Comparison of ENCODE assay signal across 26 cellular contexts in genomic region chr2:240405654-240406313, GRCh38. TPM values are rescaled to one million over a fixed set of nuclear protein-coding genes. Genes with fewer than 3 reads are reported as not detected.
DNase-seq lines count a peak whose midpoint lies in the region; ATAC-seq and TF ChIP-seq lines count a peak whose summit lies in the region.
"Had no signal": no experiment of that assay in that cellular context is flagged by ENCODE, and none has a peak within 500 bp of the region (broad histone marks: within the 10 kb centered on the region; RNA-seq: fewer than 3 reads in every experiment).

No MANE protein-coding gene starts in this region.

- H3K36me3 Mint-ChIP-seq in H9 (ENCODE audit: insufficient read depth in 1 of 3, low read depth in 3 of 3) = no peaks in the 10 kb centered on the region

- H3K4me1 ChIP-seq in H9 (ENCODE audit: insufficient read depth, low read length) = no peaks in the 10 kb centered on the region
- H3K4me1 ChIP-seq in spleen = no peaks in the 10 kb centered on the region
- H3K4me1 ChIP-seq: A549, adrenal gland, body of pancreas, psoas muscle had no signal

- no peaks in the 10 kb centered on the region for H3K79me1 ChIP-seq in H9 (ENCODE audit: insufficient read depth, low read depth, low read length, poor library complexity, severe bottlenecking)

- H4K20me1 ChIP-seq in H9 (ENCODE audit: control insufficient read depth, insufficient read depth, insufficient read length) = no peaks in the 10 kb centered on the region

- H4K8ac ChIP-seq in H9 (replicated peaks; ENCODE audit: insufficient read length, low read depth, low read length) = no peak overlapping the region

- H3K27ac ChIP-seq in H9 (ENCODE audit: insufficient read length, low read depth, low read length) (no peak overlapping the region), spleen (no peak overlapping the region)
- H3K27ac ChIP-seq: A549, adrenal gland, body of pancreas, epithelial cell of prostate, neutrophil, psoas muscle had no signal

- H3K79me2 ChIP-seq in H9 (ENCODE audit: insufficient read depth, low read length) = no peaks in the 10 kb centered on the region

- H3K27me3 ChIP-seq in H9 (ENCODE audit: insufficient read depth, low read length) = no peaks in the 10 kb centered on the region
- peaks cover 0 to 8% (median 0%) of the 10 kb centered on the region in 7 donors for H3K27me3 ChIP-seq in spleen (replicated peaks in 1 of 7)
- H3K27me3 ChIP-seq: adrenal gland, body of pancreas, neutrophil had no signal

- no peak overlapping the region for H4K5ac ChIP-seq in H9 (ENCODE audit: insufficient read length, low read depth, low read length)

- H2BK5ac ChIP-seq in H9 (ENCODE audit: insufficient read length, low read length) = no peak overlapping the region

- H3K36me3 ChIP-seq in spleen = no peaks in the 10 kb centered on the region
- H3K36me3 ChIP-seq: adrenal gland, neutrophil had no signal

- no peak overlapping the region for H3K9ac ChIP-seq in H9 (ENCODE audit: extremely low read depth, insufficient read length, low read length)

- H2BK12ac ChIP-seq in H9 (ENCODE audit: insufficient read length, low read depth, low read length) = no peak overlapping the region

- no peak overlapping the region for H3K4me3 Mint-ChIP-seq in H9
- H3K4me3 Mint-ChIP-seq: activated naive CD4-positive, alpha-beta T cell treated with anti-CD3 and anti-CD28 coated beads for 36 hours; stimulated activated naive CD8-positive, alpha-beta T cell treated with anti-CD3 and anti-CD28 coated beads, Interleukin-15, Interleukin-2, amounts not matched to agents 100 ng/mL and 50 ng/mL, for 24 hours had no signal

- H3K27me3 Mint-ChIP-seq in H9 (ENCODE audit: low read depth) = peaks cover 2% of the 10 kb centered on the region

- H2BK120ac ChIP-seq in H9 (ENCODE audit: low read depth, low read length, poor library complexity, severe bottlenecking) = no peak overlapping the region

- ATAC-seq in left lobe of liver (no peak), HG03521 (IDR thresholded peaks at IDR 0.05; ENCODE audit: unreplicated experiment) (no peak)
- ATAC-seq: A549, body of pancreas, K562, psoas muscle had no signal

- no peak overlapping the region for H3K4me2 ChIP-seq in H9 (ENCODE audit: insufficient read depth, insufficient read length, low read length)
- H3K4me2 ChIP-seq: A549 had no signal

- H3K9me3 Mint-ChIP-seq in H9 = no peaks in the 10 kb centered on the region
- H3K9me3 Mint-ChIP-seq: activated naive CD4-positive, alpha-beta T cell treated with anti-CD3 and anti-CD28 coated beads for 36 hours; stimulated activated naive CD8-positive, alpha-beta T cell treated with anti-CD3 and anti-CD28 coated beads, Interleukin-15, Interleukin-2, amounts not matched to agents 100 ng/mL and 50 ng/mL, for 24 hours had no signal

- H4K91ac ChIP-seq in H9 (ENCODE audit: insufficient read length, low read depth, low read length) = no peak overlapping the region

- WGBS in H9 (ENCODE audit: extremely low coverage, insufficient read length, low lambda C conversion rate) = no CpG with 5 or more reads among the region's 9 CpGs
- 80 to 91% (median 86%) methylated on average over 8 to 9 of the region's 9 CpGs for WGBS in spleen, 5 donors

- H2BK20ac ChIP-seq in H9 (ENCODE audit: low read depth, low read length, poor library complexity, severe bottlenecking) = no peak overlapping the region

- no peak overlapping the region for H3K23ac ChIP-seq in H9 (ENCODE audit: insufficient read length, low read depth, low read length)

- intact Hi-C loops in spleen (cut with DNase I; ENCODE audit: low total_unique reads) = no loop called here

- H2AK5ac ChIP-seq in H9 (ENCODE audit: insufficient read length, low read length) = no peak overlapping the region

- no peak overlapping the region for H3K18ac ChIP-seq in H9 (ENCODE audit: insufficient read length, low read depth, low read length)

- DNase-seq in activated CD8-positive, alpha-beta memory T cell treated with anti-CD3 and anti-CD28 coated beads, Interleukin-2, amount 50 U/mL, for 48 hours = peak; percentile 39
- no peak for DNase-seq in activated CD8-positive, alpha-beta memory T cell treated with anti-CD3 and anti-CD28 coated beads for 24 hours
- DNase-seq in H9 = peak; percentile 18
- peak; percentile 33 for DNase-seq in left lobe of liver (ENCODE audit: low spot score)
- peak; percentile 52 for DNase-seq in spleen
- no peak for DNase-seq in mucosa of gallbladder (ENCODE audit: low spot score)
- no peak for DNase-seq in NK-92 (lab: John Stamatoyannopoulos, UW; ENCODE audit: unreplicated experiment)
- DNase-seq: activated CD4-positive, alpha-beta T cell treated with anti-CD3 and anti-CD28 coated beads for 1 hour; activated naive CD4-positive, alpha-beta T cell treated with anti-CD3 and anti-CD28 coated beads for 36 hours; COR-L47; DMS79; effector CD4-positive, alpha-beta T cell; GDM1; NCI-H1417 treated with DMSO at 0.1 percent for 48 hours; NCI-H2081 treated with DMSO at 0.1 percent for 48 hours; NCI-H345; NCI-H748 treated with DMSO at 0.1 percent for 48 hours; psoas muscle had no signal

- H2BK15ac ChIP-seq in H9 (ENCODE audit: low read depth, low read length) = no peak overlapping the region

- no peak overlapping the region for H3K4me3 ChIP-seq in spleen
- H3K4me3 ChIP-seq: A549, adrenal gland, body of pancreas, K562, psoas muscle had no signal

- H3K9me3 ChIP-seq in H9 (ENCODE audit: control insufficient read depth, low read depth, low read length) (no peaks in the 10 kb centered on the region), spleen (no peaks in the 10 kb centered on the region)
- H3K9me3 ChIP-seq: A549, adrenal gland, body of pancreas, neutrophil, psoas muscle had no signal

- no peaks in the 10 kb centered on the region; a peak in 1 of 4 replicates for H3K4me1 Mint-ChIP-seq in H9

- H3T11ph ChIP-seq in H9 (ENCODE audit: low read length) = no peak overlapping the region

- H3K56ac ChIP-seq in H9 (ENCODE audit: insufficient read length, low read depth, low read length) = no peak overlapping the region

- H3K23me2 ChIP-seq in H9 (ENCODE audit: insufficient read length, low read depth, low read length, poor library complexity, severe bottlenecking) = no peaks in the 10 kb centered on the region

- no peak overlapping the region for H3K27ac Mint-ChIP-seq in H9
- H3K27ac Mint-ChIP-seq: activated naive CD4-positive, alpha-beta T cell treated with anti-CD3 and anti-CD28 coated beads for 36 hours; stimulated activated naive CD8-positive, alpha-beta T cell treated with anti-CD3 and anti-CD28 coated beads, Interleukin-15, Interleukin-2, amounts not matched to agents 100 ng/mL and 50 ng/mL, for 24 hours had no signal

- H3K4ac ChIP-seq in H9 (ENCODE audit: low read depth, low read length) = no peak overlapping the region

- no peak for TF ChIP-seq POLR2A in spleen (IDR thresholded peaks at IDR 0.05)

- no peak for TF ChIP-seq CTCF in H9 (conservative IDR thresholded peaks at IDR 0.05)
- TF ChIP-seq CTCF in spleen (IDR thresholded peaks at IDR 0.05 in 8 of 11, conservative IDR thresholded peaks at IDR 0.05 in 3 of 11) = no peak

- H3K14ac ChIP-seq in H9 (ENCODE audit: insufficient read depth, low read length) = no peak overlapping the region; the same call in 1 of the 2 replicates

- H2AFZ ChIP-seq in H9 (ENCODE audit: low read length) = no peak overlapping the region

RNA-seq across cellular contexts. Expression of gene GPC1, which starts 29.7 kb away (rescaled TPM):
- total RNA-seq in H9 (2021) = 39.4 and 44.0 TPM in 2 replicates
- total RNA-seq in left lobe of liver = 29.4 TPM
- 10 to 100 TPM in 5 of 7 donors, 1 to 10 TPM in 2; 7.9 to 25.0 (median 18.6) TPM for total RNA-seq in spleen
- 10 to 100 TPM in 1 of 3 donors, 1 to 10 TPM in 2; 4.1 to 12.4 (median 9.1) TPM for polyA plus RNA-seq in spleen
- 65.7 TPM for total RNA-seq in mucosa of gallbladder

Comparison
In these comparisons a context has a peak if more than half of its experiments do, and no peak if none do; other contexts are left out.
1. DNase-seq: peak in activated CD8-positive, alpha-beta memory T cell treated with anti-CD3 and anti-CD28 coated beads, Interleukin-2, amount 50 U/mL, for 48 hours (single experiment), H9 (single experiment), left lobe of liver (single experiment) and spleen (single experiment); none in activated CD8-positive, alpha-beta memory T cell treated with anti-CD3 and anti-CD28 coated beads for 24 hours (single experiment), mucosa of gallbladder (single experiment) and NK-92 (single experiment).